9 cellular contexts compared by ENCODE assay signal in genomic region chr6:136723780-136724179, GRCh38.
DNase-seq lines count a peak whose midpoint lies in the region; FAIRE-seq and TF ChIP-seq lines count a peak whose summit lies in the region.
"Had no signal": no experiment of that assay in that cellular context is flagged by ENCODE, and none has a peak within 500 bp of the region (broad histone marks: within the 10 kb centered on the region; RNA-seq: fewer than 3 reads in every experiment).

No MANE protein-coding gene starts in this region.

- peaks cover 8% of the 10 kb centered on the region; the same call in 1 of the 2 replicates for H3K9me3 ChIP-seq in OCI-LY7 (ENCODE audit: low read length)
- H3K9me3 ChIP-seq: Peyer's patch had no signal

- TF ChIP-seq POLR2A in GM12892 (IDR thresholded peaks at IDR 0.05; ENCODE audit: low read depth, low read length), result no peak

- no peak overlapping the region for H3K4me3 ChIP-seq in OCI-LY7 (ENCODE audit: low read depth, low read length, poor library complexity, severe bottlenecking)
- H3K4me3 ChIP-seq: Peyer's patch had no signal

- in situ Hi-C loops in GM13977 (cut with MboI; ENCODE audit: low pct_unique_long_range_greater_than_20kb, low sequenced_read_pairs, unreplicated experiment), result no loop called here

- H3K27ac ChIP-seq in OCI-LY7 (ENCODE audit: low read depth, low read length, poor library complexity, severe bottlenecking), result peak overlapping the region; percentile 58
- H3K27ac ChIP-seq: Peyer's patch had no signal

- POLR2A ChIA-PET in OCI-LY7 (lab: Charles Lee), result interaction anchor here (0.5 to 9.5 kb wide), 18 partner anchors 11 to 1668 kb away, joined by 3 to 156 read pairs (median 4); partner anchors contain the start of gene MAP3K5

- TF ChIP-seq CTCF in OCI-LY7 (conservative IDR thresholded peaks at IDR 0.05; ENCODE audit: low read length) (no peak), GM13977 (IDR thresholded peaks at IDR 0.05; ENCODE audit: extremely low read depth, insufficient read depth, missing control alignments) (no peak)

- H4K20me1 ChIP-seq in OCI-LY7 (ENCODE audit: insufficient read depth, low read length), result no peaks in the 10 kb centered on the region

- peak overlapping the region; percentile 40; the same call in 1 of the 2 replicates for H2AFZ ChIP-seq in OCI-LY7 (ENCODE audit: low read length)

- H3K36me3 ChIP-seq in OCI-LY7 (ENCODE audit: insufficient read depth, low read length), result no peaks in the 10 kb centered on the region; the same call in 1 of the 2 replicates
- H3K36me3 ChIP-seq: Peyer's patch had no signal

- peaks cover 51% of the 10 kb centered on the region for H3K4me1 ChIP-seq in OCI-LY7 (ENCODE audit: insufficient read depth, low read length, poor library complexity, severe bottlenecking)

- H3K79me2 ChIP-seq in OCI-LY7 (ENCODE audit: insufficient read depth, low read depth, low read length), result peaks cover 38% of the 10 kb centered on the region; the same call in 1 of the 2 replicates

- no peaks in the 10 kb centered on the region for H3K9me2 ChIP-seq in OCI-LY7 (ENCODE audit: insufficient read depth, low read length)

- intact Hi-C loops in OCI-LY7 (cut with micrococcal nuclease; ENCODE audit: unreplicated experiment), result no loop called here

- peak; percentile 51 for DNase-seq in DMS53 (lab: John Stamatoyannopoulos, UW)
- no peak for DNase-seq in DMS53 treated with DMSO at 0.1 percent for 48 hours (lab: John Stamatoyannopoulos, UW; ENCODE audit: unreplicated experiment)
- peak; percentile 80 for DNase-seq in OCI-LY7 (ENCODE audit: low spot score)
- DNase-seq in amniotic epithelial cell (ENCODE audit: low read depth), result peak; percentile 38
- DNase-seq in stimulated activated CD8-positive, alpha-beta memory T cell treated with anti-CD3 and anti-CD28 coated beads, Interleukin-2, amount 100 ng/mL, for 48 hours (ENCODE audit: low read depth in 2 of 2), result peak; percentile 2 to 12
- no peak for DNase-seq in GM12892 (ENCODE audit: insufficient read length)
- DNase-seq in GM13977 (ENCODE audit: low spot score), result no peak
- no peak for DNase-seq in GOT3 (lab: John Stamatoyannopoulos, UW)

- CTCF ChIA-PET in OCI-LY7 (lab: Charles Lee; ENCODE audit: unreplicated experiment), result interaction anchor here (1.0 kb wide), 1 partner anchor 79 kb away, joined by 5 read pairs; no protein-coding TSS in a partner anchor

- no TSS peak for BruUV-seq in OCI-LY7 (replicated peaks; lab: Mats Ljungman, UMichigan)

- no peak for FAIRE-seq in GM12892 (lab: Jason Lieb, UNC)

- H3K4me2 ChIP-seq in OCI-LY7 (ENCODE audit: low read length), result peak overlapping the region; percentile 56

Comparison
In these comparisons a context has a peak if more than half of its experiments do, and no peak if none do; other contexts are left out.
1. DNase-seq: peak in DMS53 (single experiment), OCI-LY7 (single experiment), amniotic epithelial cell (single experiment) and stimulated activated CD8-positive, alpha-beta memory T cell treated with anti-CD3 and anti-CD28 coated beads, Interleukin-2, amount 100 ng/mL, for 48 hours (2 of 2); none in DMS53 treated with DMSO at 0.1 percent for 48 hours (single experiment), GM12892 (single experiment), GM13977 (single experiment) and GOT3 (single experiment).